In genomic region chr1:910311-910880, GRCh38 we compare ENCODE assay signal across 9 cellular contexts. TPM values are rescaled to one million over a fixed set of nuclear protein-coding genes. Genes with fewer than 3 reads are reported as not detected.
DNase-seq lines count a peak whose midpoint lies in the region; ATAC-seq and TF ChIP-seq lines count a peak whose summit lies in the region.
"Had no signal": no experiment of that assay in that cellular context is flagged by ENCODE, and none has a peak within 500 bp of the region (broad histone marks: within the 10 kb centered on the region; RNA-seq: fewer than 3 reads in every experiment).

No MANE protein-coding gene starts in this region.

- H3K27ac ChIP-seq in HCT116 (ENCODE audit: low read depth, low read length) (no peak overlapping the region; the same call in 1 of the 2 replicates), neuronal stem cell (replicated peaks; ENCODE audit: low read length) (no peak overlapping the region), SJCRH30 (no peak overlapping the region), thyroid gland (no peak overlapping the region)

- TF ChIP-seq POLR2A in HCT116 (IDR thresholded peaks at IDR 0.05; ENCODE audit: borderline replicate concordance, extremely low read depth, insufficient read depth, insufficient read length) = no peak
- TF ChIP-seq POLR2A in thyroid gland (IDR thresholded peaks at IDR 0.05) = no peak

- CTCF ChIA-PET in HCT116 (lab: Charles Lee) = no interaction called here

- no TSS peak for BruUV-seq in HCT116 (replicated peaks; lab: Mats Ljungman, UMichigan)

- H3K9ac ChIP-seq in HCT116 (ENCODE audit: low read length) = no peak overlapping the region
- H3K9ac ChIP-seq in neuronal stem cell (ENCODE audit: low read depth, low read length, poor library complexity) = no peak overlapping the region

- intact Hi-C loops in HCT116 (cut with micrococcal nuclease) = no loop called here
- intact Hi-C loops in thyroid gland (cut with DNase I) = no loop called here

- no CpG with 5 or more reads among the region's 29 CpGs for WGBS in neuronal stem cell (ENCODE audit: extremely low coverage in 2 of 2, insufficient read length in 2 of 2, insufficient replicate concordance in 1 of 2), 2 donors
- WGBS in thyroid gland, 2 donors = 4 to 21% methylated on average over 5 to 15 of the region's 29 CpGs

- H2BK15ac ChIP-seq in neuronal stem cell (ENCODE audit: low read length) = no peak overlapping the region

- H3K4me1 ChIP-seq in BE2C (peaks cover 51% of the 10 kb centered on the region), HCT116 (ENCODE audit: control insufficient read depth in 1 of 2, insufficient read depth in 2 of 2, low read length in 2 of 2) (peaks cover 31 to 47% of the 10 kb centered on the region in 2 experiments), neuronal stem cell (ENCODE audit: control insufficient read depth in 2 of 2, insufficient read depth in 1 of 2, low read depth in 1 of 2, low read length in 2 of 2) (no peaks in the 10 kb centered on the region), SJCRH30 (peaks cover 6% of the 10 kb centered on the region; the same call in 1 of the 2 replicates), thyroid gland (peaks cover under 1 to 28% of the 10 kb centered on the region in 2 donors)

- DNase-seq in BE2C (peak; percentile 29), HCT116 (ENCODE audit: low read depth, low spot score) (no peak), neuronal stem cell (ENCODE audit: low spot score) (no peak), cerebellar cortex (ENCODE audit: low spot score) (no peak), SJCRH30 (no peak), thyroid gland (no peak)
- peak; percentile 1 for DNase-seq in effector CD4-positive, alpha-beta T cell
- DNase-seq: effector memory CD8-positive, alpha-beta T cell had no signal

- peak overlapping the region; percentile 64 for H3K18ac ChIP-seq in neuronal stem cell (ENCODE audit: low read length)

- RAD21 ChIA-PET in HCT116 (lab: Charles Lee; ENCODE audit: low non-redundant PET in 1 of 2, low total read pairs in 2 of 2, uncharacterized antibody in 2 of 2, unreplicated experiment in 2 of 2) = no interaction called here

- H3K36me3 ChIP-seq in BE2C (0 out of 2 replicates have a peak, but pooled peaks cover 3% of the 10 kb centered on the region), HCT116 (ENCODE audit: control insufficient read depth in 1 of 2, insufficient read depth in 2 of 2, low read length in 2 of 2) (no peaks in the 10 kb centered on the region), neuronal stem cell (replicated peaks in 1 of 2; ENCODE audit: control insufficient read depth in 2 of 2, insufficient read depth in 2 of 2, low read length in 2 of 2) (peaks cover 0 to 11% of the 10 kb centered on the region in 2 donors), SJCRH30 (no peaks in the 10 kb centered on the region), thyroid gland (no peaks in the 10 kb centered on the region)

- no peak overlapping the region for H3K4ac ChIP-seq in neuronal stem cell (ENCODE audit: low read length)

- H2BK12ac ChIP-seq in neuronal stem cell (ENCODE audit: low read length) = no peak overlapping the region

- H2AFZ ChIP-seq in HCT116 (ENCODE audit: low read depth, low read length, poor library complexity, severe bottlenecking) (no peak overlapping the region), neuronal stem cell (ENCODE audit: low read length) (no peak overlapping the region)

- ATAC-seq in HCT116 (no peak), GM21423 (IDR thresholded peaks at IDR 0.05; ENCODE audit: unreplicated experiment) (no peak)
- ATAC-seq: effector memory CD8-positive, alpha-beta T cell had no signal

- no peaks in the 10 kb centered on the region for H3K9me2 ChIP-seq in HCT116 (ENCODE audit: insufficient read depth)

- peak overlapping the region; percentile 86 for H2AK5ac ChIP-seq in neuronal stem cell (ENCODE audit: low read depth, low read length)

- H3K79me1 ChIP-seq in neuronal stem cell (ENCODE audit: low read depth, low read length) = no peaks in the 10 kb centered on the region

- H3K4me2 ChIP-seq in HCT116 (ENCODE audit: low read length) (peak overlapping the region; percentile 53; the same call in 1 of the 2 replicates), neuronal stem cell (ENCODE audit: insufficient read depth, low read length, poor library complexity, severe bottlenecking) (no peak overlapping the region)

- H4K8ac ChIP-seq in neuronal stem cell (ENCODE audit: low read depth, low read length) = no peak overlapping the region

- H3K4me3 ChIP-seq in BE2C (ENCODE audit: low read depth, low read length) (no peak overlapping the region), HCT116 (replicated peaks in 1 of 2; ENCODE audit: low read depth in 1 of 2, low read length in 2 of 2) (no peak overlapping the region), neuronal stem cell (ENCODE audit: low read length in 2 of 2) (no peak overlapping the region), SJCRH30 (no peak overlapping the region), thyroid gland (replicated peaks in 1 of 3) (peak overlapping the region in 1 of 3 donors; percentile 5)

- H3K27me3 ChIP-seq in BE2C = peaks cover 8% of the 10 kb centered on the region
- H3K27me3 ChIP-seq in HCT116 (ENCODE audit: insufficient read depth, low read length) = peaks cover 3% of the 10 kb centered on the region; the same call in 1 of the 2 replicates
- peaks cover 2 to 48% (median 24%) of the 10 kb centered on the region in 3 experiments for H3K27me3 ChIP-seq in neuronal stem cell (ENCODE audit: control insufficient read depth in 3 of 3, insufficient read depth in 3 of 3, low read depth in 1 of 3, low read length in 3 of 3)
- H3K27me3 ChIP-seq in SJCRH30 = peaks cover 12% of the 10 kb centered on the region; the same call in 1 of the 2 replicates
- H3K27me3 ChIP-seq in thyroid gland = no peaks in the 10 kb centered on the region

- H3K23ac ChIP-seq in neuronal stem cell (ENCODE audit: low read depth, low read length, poor library complexity) = no peak overlapping the region

- no peaks in the 10 kb centered on the region for H3K79me2 ChIP-seq in HCT116 (ENCODE audit: insufficient read depth, low read length)

- no peak overlapping the region for H4K91ac ChIP-seq in neuronal stem cell (ENCODE audit: low read depth, low read length, poor library complexity)

- peak overlapping the region; percentile 75 for H2BK5ac ChIP-seq in neuronal stem cell (ENCODE audit: low read length)

- H3K9me3 ChIP-seq in BE2C (no peaks in the 10 kb centered on the region), HCT116 (ENCODE audit: control insufficient read depth in 1 of 2, insufficient read depth in 1 of 2, low read depth in 1 of 2, low read length in 2 of 2) (no peaks in the 10 kb centered on the region), neuronal stem cell (replicated peaks in 1 of 2; ENCODE audit: control insufficient read depth in 2 of 2, insufficient read depth in 1 of 2, low read depth in 1 of 2, low read length in 2 of 2) (peaks cover 0 to 3% of the 10 kb centered on the region in 2 donors), SJCRH30 (replicated peaks) (no peaks in the 10 kb centered on the region), thyroid gland (no peaks in the 10 kb centered on the region)

- H2BK120ac ChIP-seq in neuronal stem cell (ENCODE audit: low read depth, low read length) = no peak overlapping the region

- H4K20me1 ChIP-seq in HCT116 (ENCODE audit: insufficient read depth) = no peaks in the 10 kb centered on the region

- H3K14ac ChIP-seq in neuronal stem cell (ENCODE audit: low read length) = no peak overlapping the region

- POLR2A ChIA-PET in HCT116 (lab: Charles Lee) = no interaction called here

- no peak for TF ChIP-seq RAD21 in HCT116 (IDR thresholded peaks at IDR 0.05; ENCODE audit: low read depth)

- TF ChIP-seq CTCF in BE2C (IDR thresholded peaks at IDR 0.05; ENCODE audit: low read depth, low read length) (no peak), HCT116 (IDR thresholded peaks at IDR 0.05 in 2 of 3, conservative IDR thresholded peaks at IDR 0.05 in 1 of 3; ENCODE audit: borderline replicate concordance in 1 of 3, insufficient read depth in 1 of 3, low read depth in 2 of 3, low read length in 2 of 3) (no peak), thyroid gland (IDR thresholded peaks at IDR 0.05) (no peak)

TF ChIP-seq in HCT116, 20 proteins besides CTCF, POLR2A, EP300 and RAD21:
- TF ChIP-seq JUND (IDR thresholded peaks at IDR 0.05) (no peak), ELF1 (IDR thresholded peaks at IDR 0.05; ENCODE audit: borderline replicate concordance, low read depth) (no peak), YY1 (IDR thresholded peaks at IDR 0.05; ENCODE audit: extremely low read depth, insufficient replicate concordance, low read depth, low read length) (no peak), EZH2 (IDR thresholded peaks at IDR 0.05) (no peak), MAX (IDR thresholded peaks at IDR 0.05) (no peak), EGR1 (IDR thresholded peaks at IDR 0.05; ENCODE audit: low read depth) (no peak)
TF ChIP-seq in HCT116: peak in this region for 0.

RNA-seq across cellular contexts. Expression of gene SAMD11, which starts 13.3 kb away (rescaled TPM):
- 1.9 TPM for polyA plus RNA-seq in BE2C (2012; ENCODE audit: insufficient read depth, insufficient read length, low read depth)
- total RNA-seq in HCT116 (2021; ENCODE audit: unreplicated experiment) (11.5 TPM), thyroid gland (10 to 100 TPM in 1 of 4 donors, 1 to 10 TPM in 3; 4.1 to 11.2 (median 6.3) TPM)
- polyA plus RNA-seq in HCT116 (2012) = 2.3 and 3.9 TPM in 2 replicates
- 0.21 TPM for polyA plus RNA-seq in neuronal stem cell (2013, experiment 1 of 2)
- 0.32 TPM for polyA plus RNA-seq in neuronal stem cell (2013, experiment 2 of 2)
- total RNA-seq in SJCRH30 (2014; rRNA removed; shearing (Covaris generic)) = 39.0 and 39.2 TPM in 2 replicates

RNA-seq across cellular contexts. Expression of gene NOC2L, which starts 48.7 kb away (rescaled TPM):
- 253 TPM for polyA plus RNA-seq in BE2C (2012; ENCODE audit: insufficient read depth, insufficient read length, low read depth)
- total RNA-seq in HCT116 (2021; ENCODE audit: unreplicated experiment) (260 TPM), thyroid gland (10 to 100 TPM; 31.9 to 39.8 (median 34.6) TPM)
- 169 and 185 TPM in 2 replicates for polyA plus RNA-seq in HCT116 (2012)
- polyA plus RNA-seq in neuronal stem cell (2013, experiment 1 of 2) = 33.5 TPM
- 32.6 TPM for polyA plus RNA-seq in neuronal stem cell (2013, experiment 2 of 2)
- 147 and 150 TPM in 2 replicates for total RNA-seq in SJCRH30 (2014; rRNA removed; shearing (Covaris generic))

RNA-seq across cellular contexts. Expression of gene KLHL17, which starts 50.0 kb away (rescaled TPM):
- 127 TPM for polyA plus RNA-seq in BE2C (2012; ENCODE audit: insufficient read depth, insufficient read length, low read depth)
- total RNA-seq in HCT116 (2021; ENCODE audit: unreplicated experiment) (100.0 TPM), thyroid gland (10 to 100 TPM in 2 of 4 donors, 1 to 10 TPM in 2; 3.4 to 10.9 (median 10.3) TPM)
- polyA plus RNA-seq in HCT116 (2012) = 58.8 and 68.9 TPM in 2 replicates
- 22.0 TPM for polyA plus RNA-seq in neuronal stem cell (2013, experiment 1 of 2)
- 20.9 TPM for polyA plus RNA-seq in neuronal stem cell (2013, experiment 2 of 2)
- total RNA-seq in SJCRH30 (2014; rRNA removed; shearing (Covaris generic)) = 8.4 and 15.1 TPM in 2 replicates

RNA-seq across cellular contexts. Expression of gene PLEKHN1, which starts 55.9 kb away (rescaled TPM):
- polyA plus RNA-seq in BE2C (2012; ENCODE audit: insufficient read depth, insufficient read length, low read depth) = not detected
- 11.6 TPM for total RNA-seq in HCT116 (2021; ENCODE audit: unreplicated experiment)
- polyA plus RNA-seq in HCT116 (2012) = 9.4 and 9.6 TPM in 2 replicates
- 0.07 TPM for polyA plus RNA-seq in neuronal stem cell (2013, experiment 1 of 2)
- polyA plus RNA-seq in neuronal stem cell (2013, experiment 2 of 2) = 0.03 TPM
- 0.04 and 0.05 TPM in 2 replicates for total RNA-seq in SJCRH30 (2014; rRNA removed; shearing (Covaris generic))
- total RNA-seq in thyroid gland = under 1 TPM in 2 of 4 donors, not detected in 2; 0.25 to 0.27 TPM

Comparison
In these comparisons a context has a peak if more than half of its experiments do, and no peak if none do; other contexts are left out.
1. DNase-seq: peak in BE2C (single experiment) and effector CD4-positive, alpha-beta T cell (single experiment); none in HCT116 (single experiment), neuronal stem cell (single experiment), cerebellar cortex (single experiment), SJCRH30 (0 of 2) and thyroid gland (0 of 2).